In the genomic region with DNA sequence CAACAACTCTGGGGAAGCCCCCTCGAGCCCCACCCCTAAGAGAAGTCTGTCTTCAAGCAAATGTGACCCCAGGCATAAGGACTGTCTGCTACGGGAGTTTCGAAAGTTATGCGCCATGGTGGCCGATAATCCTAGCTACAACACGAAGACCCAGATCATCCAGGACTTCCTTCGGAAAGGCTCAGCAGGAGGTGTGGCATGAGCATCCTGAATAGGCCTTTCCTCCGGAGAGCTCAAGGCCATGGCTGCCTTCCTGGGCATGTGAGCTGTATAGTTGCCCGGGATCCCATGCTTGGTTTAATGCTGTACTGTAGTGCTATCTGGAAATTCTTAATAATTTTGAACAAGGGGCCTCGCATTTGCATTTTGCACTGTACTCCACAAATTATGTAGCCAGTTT, we compare ENCODE assay signal across 31 cellular contexts. TPM values are rescaled to one million over a fixed set of nuclear protein-coding genes. Genes with fewer than 3 reads are reported as not detected.
"Had no signal": no experiment of that assay in that cellular context is flagged by ENCODE, and none has a peak within 500 bp of the region (broad histone marks: within the 10 kb centered on the region; RNA-seq: fewer than 3 reads in every experiment).

No MANE protein-coding gene starts in this region.

- H3K9me3 Mint-ChIP-seq: activated CD4-positive, alpha-beta memory T cell treated with anti-CD3 and anti-CD28 coated beads for 36 hours; activated CD4-positive, alpha-beta T cell treated with anti-CD3 and anti-CD28 coated beads, Interleukin-2, amount 10 ng/mL, durations not matched to agents 24 days and 14 days; activated naive CD4-positive, alpha-beta T cell treated with anti-CD3 and anti-CD28 coated beads, Interleukin-2, amount 10 ng/mL, durations not matched to agents 7 days and 5 days; activated naive CD4-positive, alpha-beta T cell treated with anti-CD3 and anti-CD28 coated beads, Interleukin-2, amount 50 U/mL, for 72 hours; activated naive CD8-positive, alpha-beta T cell treated with anti-CD3 and anti-CD28 coated beads, Interleukin-2, amount 10 ng/mL, durations not matched to agents 7 days and 5 days; brain; T-cell; T-helper 1 cell treated with Interleukin-12 subunit alpha and Interleukin-12 subunit beta and Interleukin-4 antibody, amounts not matched to agents 30 μg/mL and 1 μg/mL, for 36 hours; T-helper 2 cell treated with Interferon-gamma antibody and Interleukin-4, amounts not matched to agents 5 μg/mL and 100 μg/mL, for 36 hours had no signal

- H3K4me3 ChIP-seq: ascending aorta, breast epithelium, cardiac muscle cell, colonic mucosa, dorsolateral prefrontal cortex, esophagus squamous epithelium, gastroesophageal sphincter, heart right ventricle, hepatocyte had no signal

- H2AFZ ChIP-seq: hepatocyte had no signal

- H3K27ac Mint-ChIP-seq: activated CD4-positive, alpha-beta memory T cell treated with anti-CD3 and anti-CD28 coated beads for 36 hours; activated CD4-positive, alpha-beta T cell treated with anti-CD3 and anti-CD28 coated beads for 36 hours; activated CD4-positive, alpha-beta T cell treated with anti-CD3 and anti-CD28 coated beads, Interleukin-2, amount 10 ng/mL, durations not matched to agents 24 days and 14 days; activated naive CD4-positive, alpha-beta T cell treated with anti-CD3 and anti-CD28 coated beads, Interleukin-2, amount 10 ng/mL, durations not matched to agents 7 days and 5 days; activated naive CD8-positive, alpha-beta T cell treated with anti-CD3 and anti-CD28 coated beads, Interleukin-2, amount 10 ng/mL, durations not matched to agents 7 days and 5 days; T-cell; T-helper 1 cell treated with Interleukin-12 subunit alpha and Interleukin-12 subunit beta and Interleukin-4 antibody, amounts not matched to agents 30 μg/mL and 1 μg/mL, for 36 hours had no signal

- DNase-seq: activated CD4-positive, alpha-beta memory T cell treated with anti-CD3 and anti-CD28 coated beads for 36 hours; activated CD4-positive, alpha-beta T cell treated with anti-CD3 and anti-CD28 coated beads for 36 hours; activated CD4-positive, alpha-beta T cell treated with anti-CD3 and anti-CD28 coated beads, Interleukin-2, amount 10 ng/mL, durations not matched to agents 24 days and 14 days; activated CD4-positive, CD25-positive, alpha-beta regulatory T cell; activated CD4-positive, CD25-positive, alpha-beta regulatory T cell treated with anti-CD3 and anti-CD28 coated beads, Interleukin-2, amount 50 U/mL, for 72 hours; activated CD8-positive, alpha-beta T cell treated with anti-CD3 and anti-CD28 coated beads, Interleukin-2, amount 10 ng/mL, durations not matched to agents 7 days and 5 days; activated gamma-delta T cell; activated naive CD4-positive, alpha-beta T cell; activated naive CD4-positive, alpha-beta T cell treated with anti-CD3 and anti-CD28 coated beads, Interleukin-2, amount 10 ng/mL, durations not matched to agents 7 days and 5 days; activated naive CD8-positive, alpha-beta T cell treated with anti-CD3 and anti-CD28 coated beads, Interleukin-2, amount 10 ng/mL, durations not matched to agents 7 days and 5 days; activated T-cell treated with anti-CD3 and anti-CD28 coated beads, Interleukin-2, amount 50 U/mL, for 48 hours; central memory CD4-positive, alpha-beta T cell; cerebellar nuclear complex; colonic mucosa; dorsolateral prefrontal cortex; effector memory CD4-positive, alpha-beta T cell; esophagus squamous epithelium; foreskin melanocyte; heart right ventricle; T-cell; T1000 had no signal

- H3K27me3 Mint-ChIP-seq: activated CD4-positive, alpha-beta memory T cell treated with anti-CD3 and anti-CD28 coated beads for 36 hours; activated CD4-positive, alpha-beta T cell treated with anti-CD3 and anti-CD28 coated beads for 36 hours; activated CD4-positive, alpha-beta T cell treated with anti-CD3 and anti-CD28 coated beads, Interleukin-2, amount 10 ng/mL, durations not matched to agents 24 days and 14 days; activated naive CD4-positive, alpha-beta T cell treated with anti-CD3 and anti-CD28 coated beads, Interleukin-2, amount 10 ng/mL, durations not matched to agents 7 days and 5 days; activated naive CD8-positive, alpha-beta T cell treated with anti-CD3 and anti-CD28 coated beads, Interleukin-2, amount 10 ng/mL, durations not matched to agents 7 days and 5 days; brain; T-cell had no signal

- H3K36me3 ChIP-seq: breast epithelium had no signal

- H3K4me3 Mint-ChIP-seq: activated CD4-positive, alpha-beta memory T cell treated with anti-CD3 and anti-CD28 coated beads for 36 hours; activated CD4-positive, alpha-beta T cell treated with anti-CD3 and anti-CD28 coated beads for 36 hours; activated CD4-positive, alpha-beta T cell treated with anti-CD3 and anti-CD28 coated beads, Interleukin-2, amount 10 ng/mL, durations not matched to agents 24 days and 14 days; activated CD8-positive, alpha-beta T cell treated with anti-CD3 and anti-CD28 coated beads, Interleukin-2, amount 10 ng/mL, durations not matched to agents 7 days and 5 days; activated naive CD4-positive, alpha-beta T cell treated with anti-CD3 and anti-CD28 coated beads, Interleukin-2, amount 10 ng/mL, durations not matched to agents 7 days and 5 days; activated naive CD8-positive, alpha-beta T cell treated with anti-CD3 and anti-CD28 coated beads, Interleukin-2, amount 10 ng/mL, durations not matched to agents 7 days and 5 days; T-cell; T-helper 1 cell treated with Interleukin-12 subunit alpha and Interleukin-12 subunit beta and Interleukin-4 antibody, amounts not matched to agents 30 μg/mL and 1 μg/mL, for 36 hours; T-helper 2 cell treated with Interferon-gamma antibody and Interleukin-4, amounts not matched to agents 5 μg/mL and 100 μg/mL, for 36 hours had no signal

- H3K4me2 ChIP-seq: hepatocyte had no signal

- H3K9me3 ChIP-seq: ascending aorta, breast epithelium, colonic mucosa, esophagus squamous epithelium, gastroesophageal sphincter, heart right ventricle had no signal

- H3K27me3 ChIP-seq: ascending aorta, breast epithelium, cardiac muscle cell, colonic mucosa, dorsolateral prefrontal cortex, esophagus squamous epithelium, gastroesophageal sphincter, heart right ventricle, hepatocyte had no signal

- H3K27ac ChIP-seq: ascending aorta, breast epithelium, cardiac muscle cell, colonic mucosa, dorsolateral prefrontal cortex, epithelial cell of prostate, esophagus squamous epithelium, heart right ventricle, hepatocyte had no signal

- H3K4me1 ChIP-seq: breast epithelium, colonic mucosa had no signal

- ATAC-seq: activated CD4-positive, alpha-beta T cell treated with anti-CD3 and anti-CD28 coated beads for 36 hours; activated CD8-positive, alpha-beta T cell treated with anti-CD3 and anti-CD28 coated beads, Interleukin-2, amount 10 ng/mL, durations not matched to agents 7 days and 5 days; activated naive CD4-positive, alpha-beta T cell treated with anti-CD3 and anti-CD28 coated beads, Interleukin-2, amount 50 U/mL, for 72 hours; gastroesophageal sphincter; heart right ventricle; T-cell had no signal

RNA-seq across cellular contexts. Expression of a gene that starts 28.2 kb away (rescaled TPM):
- total RNA-seq: ascending aorta had no signal
